8 cellular contexts compared by ENCODE assay signal in the genomic region with DNA sequence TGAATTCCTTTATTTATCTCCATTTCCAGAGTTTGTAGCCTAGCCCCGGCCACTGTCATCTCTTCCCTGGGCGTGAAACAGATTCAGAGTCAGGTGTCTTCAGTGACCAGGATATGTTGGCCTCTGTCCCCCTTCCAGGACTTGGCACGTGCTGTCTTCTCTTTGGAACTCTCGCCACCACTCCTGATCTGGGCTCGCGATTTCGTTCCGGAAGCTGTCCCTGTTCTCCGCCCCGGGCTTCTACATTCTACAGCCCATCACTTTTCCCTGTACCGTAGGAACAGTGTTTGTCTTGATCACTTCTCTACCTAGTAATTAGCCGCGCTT. TPM values are rescaled to one million over a fixed set of nuclear protein-coding genes. Genes with fewer than 3 reads are reported as not detected.
A peak's percentile ranks its signal among the peaks of the same experiment; 100 is the strongest.
DNase-seq lines count a peak whose midpoint lies in the region; ATAC-seq lines count a peak whose summit lies in the region.

No MANE protein-coding gene starts in this region.

- POLR2A ChIA-PET in activated naive CD8-positive, alpha-beta T cell treated with anti-CD3 and anti-CD28 coated beads, Interleukin-2, amount 10 ng/mL, durations not matched to agents 7 days and 5 days (lab: Charles Lee): interaction anchor here (0.6 to 3.6 kb wide), 3 partner anchors 70 to 130 kb away, joined by 4 to 44 read pairs (median 4); partner anchors contain the start of genes ACSS2, GGT7 and NCOA6

- peak overlapping the region; percentile 71 for H3K27ac ChIP-seq in KOPT-K1 (ENCODE audit: low read depth, low read length, poor library complexity, severe bottlenecking)
- H3K27ac ChIP-seq in iPS DF 6.9 (ENCODE audit: low read length): no peak overlapping the region

- H3K4me3 ChIP-seq in iPS DF 6.9 (ENCODE audit: low read length): peak overlapping the region; percentile 47; the same call in 1 of the 2 replicates

- peak overlapping the region; percentile 98 for H3K4me3 Mint-ChIP-seq in activated naive CD8-positive, alpha-beta T cell treated with anti-CD3 and anti-CD28 coated beads, Interleukin-2, amount 10 ng/mL, durations not matched to agents 7 days and 5 days

- H3K27me3 Mint-ChIP-seq in activated naive CD8-positive, alpha-beta T cell treated with anti-CD3 and anti-CD28 coated beads, Interleukin-2, amount 10 ng/mL, durations not matched to agents 7 days and 5 days: peaks cover 3% of the 10 kb centered on the region

- no peaks in the 10 kb centered on the region for H3K9me3 ChIP-seq in KOPT-K1 (ENCODE audit: insufficient read depth, low read length, poor library complexity, severe bottlenecking)
- no peaks in the 10 kb centered on the region for H3K9me3 ChIP-seq in iPS DF 6.9 (ENCODE audit: control insufficient read depth, insufficient read depth, low read length)

- DNase-seq in DMS153 treated with DMSO at 0.1 percent for 48 hours (lab: John Stamatoyannopoulos, UW; ENCODE audit: unreplicated experiment): peak; percentile 41
- DNase-seq in DMS153 (lab: John Stamatoyannopoulos, UW): no peak
- no peak for DNase-seq in activated naive CD8-positive, alpha-beta T cell treated with anti-CD3 and anti-CD28 coated beads, Interleukin-2, amount 10 ng/mL, durations not matched to agents 7 days and 5 days
- no peak for DNase-seq in iPS DF 6.9 (ENCODE audit: low read depth, low spot score)
- DNase-seq in stimulated activated CD8-positive, alpha-beta memory T cell treated with anti-CD3 and anti-CD28 coated beads, Interleukin-4, amount 100 ng/mL, for 48 hours: peak; percentile 32
- no peak for DNase-seq in kidney glomerular epithelial cell (lab: John Stamatoyannopoulos, UW)

- H3K36me3 ChIP-seq in KOPT-K1 (ENCODE audit: insufficient read depth, low read length): peaks cover 17% of the 10 kb centered on the region
- no peaks in the 10 kb centered on the region for H3K36me3 ChIP-seq in iPS DF 6.9 (ENCODE audit: control insufficient read depth, insufficient read depth, low read length)

- no CpG with 5 or more reads among the region's 13 CpGs for whole genome bisulfite sequencing in iPS DF 6.9 (ENCODE audit: insufficient coverage, insufficient read length)

- ATAC-seq in activated naive CD8-positive, alpha-beta T cell treated with anti-CD3 and anti-CD28 coated beads, Interleukin-2, amount 10 ng/mL, durations not matched to agents 7 days and 5 days (ENCODE audit: low read depth): no peak
- no peak for ATAC-seq in GM21381 (IDR thresholded peaks at IDR 0.05; ENCODE audit: unreplicated experiment)

- H3K36me3 Mint-ChIP-seq in activated naive CD8-positive, alpha-beta T cell treated with anti-CD3 and anti-CD28 coated beads, Interleukin-2, amount 10 ng/mL, durations not matched to agents 7 days and 5 days: peaks cover 6% of the 10 kb centered on the region

- no peaks in the 10 kb centered on the region for H3K27me3 ChIP-seq in iPS DF 6.9 (ENCODE audit: control insufficient read depth, insufficient read depth, low read length)

- peak overlapping the region; percentile 91 for H3K27ac Mint-ChIP-seq in activated naive CD8-positive, alpha-beta T cell treated with anti-CD3 and anti-CD28 coated beads, Interleukin-2, amount 10 ng/mL, durations not matched to agents 7 days and 5 days

- peaks cover 2% of the 10 kb centered on the region; the same call in 1 of the 2 replicates for H3K4me1 ChIP-seq in iPS DF 6.9 (ENCODE audit: control insufficient read depth, insufficient read depth, low read length)

- H3K9me3 Mint-ChIP-seq in activated naive CD8-positive, alpha-beta T cell treated with anti-CD3 and anti-CD28 coated beads, Interleukin-2, amount 10 ng/mL, durations not matched to agents 7 days and 5 days: peaks cover 2% of the 10 kb centered on the region

- H3K4me1 Mint-ChIP-seq in activated naive CD8-positive, alpha-beta T cell treated with anti-CD3 and anti-CD28 coated beads, Interleukin-2, amount 10 ng/mL, durations not matched to agents 7 days and 5 days: peaks cover 23% of the 10 kb centered on the region

RNA-seq across cellular contexts. Expression of gene GSS, which starts 0.7 kb away (rescaled TPM):
- total RNA-seq in activated naive CD8-positive, alpha-beta T cell treated with anti-CD3 and anti-CD28 coated beads, Interleukin-2, amount 10 ng/mL, durations not matched to agents 7 days and 5 days: 10 to 100 TPM; 53.8 to 57.2 TPM

RNA-seq across cellular contexts. Expression of gene MYH7B, which starts 0.8 kb away (rescaled TPM):
- total RNA-seq in activated naive CD8-positive, alpha-beta T cell treated with anti-CD3 and anti-CD28 coated beads, Interleukin-2, amount 10 ng/mL, durations not matched to agents 7 days and 5 days: under 1 TPM; 0.20 to 0.55 TPM

Comparison
In these comparisons a context has a peak if more than half of its experiments do, and no peak if none do; other contexts are left out.
1. DNase-seq: peak in DMS153 treated with DMSO at 0.1 percent for 48 hours (single experiment) and stimulated activated CD8-positive, alpha-beta memory T cell treated with anti-CD3 and anti-CD28 coated beads, Interleukin-4, amount 100 ng/mL, for 48 hours (single experiment); none in DMS153 (single experiment), activated naive CD8-positive, alpha-beta T cell treated with anti-CD3 and anti-CD28 coated beads, Interleukin-2, amount 10 ng/mL, durations not matched to agents 7 days and 5 days (single experiment), iPS DF 6.9 (single experiment) and kidney glomerular epithelial cell (single experiment).